In genomic region chr3:51390600-51391074, GRCh38 we compare ENCODE assay signal across 8 cellular contexts. TPM values are rescaled to one million over a fixed set of nuclear protein-coding genes. Genes with fewer than 3 reads are reported as not detected.
A peak's percentile ranks its signal among the peaks of the same experiment; 100 is the strongest.
DNase-seq lines count a peak whose midpoint lies in the region; ATAC-seq and TF ChIP-seq lines count a peak whose summit lies in the region.

No MANE protein-coding gene starts in this region.

- peak overlapping the region; percentile 63 for H3K27ac ChIP-seq in RWPE2 (ENCODE audit: poor library complexity, severe bottlenecking)
- peak overlapping the region in 20 of 21 experiments; percentile 6 to 98 (median 91) for H3K27ac ChIP-seq in skin epidermis

- ATAC-seq in RWPE2 (ENCODE audit: low read depth), result no peak; the same call in 2 of the 3 replicates

- DNase-seq in NCI-H748 (lab: John Stamatoyannopoulos, UW; ENCODE audit: unreplicated experiment) (peak; percentile 34), NCI-H748 treated with DMSO at 0.1 percent for 48 hours (lab: John Stamatoyannopoulos, UW) (no peak), RWPE2 (ENCODE audit: low spot score) (no peak), fibroblast of the aortic adventitia (ENCODE audit: low read depth) (no peak), DMS53 treated with DMSO at 0.1 percent for 48 hours (lab: John Stamatoyannopoulos, UW; ENCODE audit: unreplicated experiment) (no peak), RPMI8226 (no peak), foreskin melanocyte (no peak)

- peaks cover 4% of the 10 kb centered on the region for H3K4me1 ChIP-seq in RWPE2 (ENCODE audit: insufficient read depth, poor library complexity, severe bottlenecking)

- H3K9me3 ChIP-seq in RWPE2 (ENCODE audit: severe bottlenecking), result no peaks in the 10 kb centered on the region

- H3K27me3 ChIP-seq in RWPE2 (ENCODE audit: insufficient read depth, poor library complexity, severe bottlenecking), result no peaks in the 10 kb centered on the region

- H3K4me3 ChIP-seq in RWPE2 (ENCODE audit: severe bottlenecking) (peak overlapping the region; percentile 71), fibroblast of the aortic adventitia (ENCODE audit: low read depth, low read length) (peak overlapping the region; percentile 62), skin epidermis (peak overlapping the region; percentile 54 to 84 (median 76))

- peaks cover 82% of the 10 kb centered on the region for H3K36me3 ChIP-seq in RWPE2 (ENCODE audit: low read depth)

- no peak for TF ChIP-seq CTCF in RWPE2 (IDR thresholded peaks at IDR 0.05; ENCODE audit: poor library complexity, severe bottlenecking)
- no peak for TF ChIP-seq CTCF in fibroblast of the aortic adventitia (IDR thresholded peaks at IDR 0.05; ENCODE audit: insufficient read depth, low read length)

RNA-seq across cellular contexts. Expression of gene RBM15B, which starts 0.4 kb away (rescaled TPM):
- 28.6 and 32.5 TPM in 2 replicates for total RNA-seq in fibroblast of the aortic adventitia (ENCODE audit: low replicate concordance)

RNA-seq across cellular contexts. Expression of gene MANF, which starts 5.5 kb away (rescaled TPM):
- total RNA-seq in fibroblast of the aortic adventitia (ENCODE audit: low replicate concordance), result 64.5 and 68.3 TPM in 2 replicates
